ENCODE assay signal across 17 cellular contexts in the genomic region with DNA sequence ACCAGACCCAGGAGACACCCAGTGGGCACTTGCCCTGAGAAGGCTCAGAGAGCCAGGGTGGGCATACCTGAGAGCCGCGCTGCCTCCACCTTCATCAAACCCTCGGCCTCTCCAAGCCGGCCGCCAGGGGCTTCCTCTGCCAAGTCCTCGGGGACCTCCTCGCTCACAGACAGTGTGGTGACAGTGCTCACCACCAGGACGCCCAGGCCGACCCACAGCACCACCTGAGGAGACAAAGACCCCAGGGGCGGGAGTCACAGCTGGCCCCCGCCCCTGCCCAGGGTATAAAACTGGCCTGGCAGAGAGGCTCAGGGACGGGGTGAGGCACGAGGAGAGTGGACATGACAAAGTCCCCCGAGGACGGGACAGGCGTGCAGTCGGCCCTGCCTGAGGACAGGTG. TPM values are rescaled to one million over a fixed set of nuclear protein-coding genes. Genes with fewer than 3 reads are reported as not detected.
A peak's percentile ranks its signal among the peaks of the same experiment; 100 is the strongest.
DNase-seq lines count a peak whose midpoint lies in the region; ATAC-seq and TF ChIP-seq lines count a peak whose summit lies in the region.
"Had no signal": no experiment of that assay in that cellular context is flagged by ENCODE, and none has a peak within 500 bp of the region (broad histone marks: within the 10 kb centered on the region; RNA-seq: fewer than 3 reads in every experiment).

No MANE protein-coding gene starts in this region.

- peaks cover 76% of the 10 kb centered on the region for H3K4me1 ChIP-seq in BLaER1
- peaks cover 24 to 76% (median 69%) of the 10 kb centered on the region in 10 experiments for H3K4me1 ChIP-seq in BLaER1 treated with 17β-estradiol and CSF1 and Interleukin-3, amounts not matched to agents 10 nM and 100 nM
- no peaks in the 10 kb centered on the region for H3K4me1 ChIP-seq in mesendoderm (ENCODE audit: control insufficient read depth, low read depth, low read length)
- H3K4me1 ChIP-seq: HAP-1 had no signal

- no peak overlapping the region for H4K5ac ChIP-seq in mesendoderm (ENCODE audit: low read length)

- no peak overlapping the region for H3K9ac ChIP-seq in BLaER1
- H3K9ac ChIP-seq in BLaER1 treated with 17β-estradiol and CSF1 and Interleukin-3, amounts not matched to agents 10 nM and 100 nM, result peak overlapping the region in 5 of 11 experiments; percentile 7 to 39 (median 16); a peak in 3 of 22 replicates
- no peak overlapping the region for H3K9ac ChIP-seq in mesendoderm (ENCODE audit: low read length)

- H3K27me3 ChIP-seq in BLaER1 (no peaks in the 10 kb centered on the region), mesendoderm (ENCODE audit: insufficient read depth, low read length, poor library complexity) (no peaks in the 10 kb centered on the region)
- H3K27me3 ChIP-seq in BLaER1 treated with 17β-estradiol and CSF1 and Interleukin-3, amounts not matched to agents 10 nM and 100 nM, result peaks cover 0 to 8% (median 0%) of the 10 kb centered on the region in 11 experiments; a peak in 1 of 22 replicates

- H2BK120ac ChIP-seq in mesendoderm (ENCODE audit: low read depth, low read length), result no peak overlapping the region

- H3K56ac ChIP-seq in mesendoderm (ENCODE audit: low read length), result no peak overlapping the region

- no CpG with 5 or more reads among the region's 17 CpGs for WGBS in mesendoderm (ENCODE audit: extremely low coverage, insufficient coverage, low lambda C conversion rate)

- no peak overlapping the region for H3K18ac ChIP-seq in mesendoderm (ENCODE audit: low read length)

- no peaks in the 10 kb centered on the region for H3K79me2 ChIP-seq in mesendoderm (ENCODE audit: control insufficient read depth, insufficient read depth, low read length)

- peaks cover 97% of the 10 kb centered on the region for H4K20me1 ChIP-seq in BLaER1
- peaks cover 69 to 98% (median 88%) of the 10 kb centered on the region in 11 experiments for H4K20me1 ChIP-seq in BLaER1 treated with 17β-estradiol and CSF1 and Interleukin-3, amounts not matched to agents 10 nM and 100 nM

- ATAC-seq in GM21515 (IDR thresholded peaks at IDR 0.05; ENCODE audit: unreplicated experiment), result no peak
- ATAC-seq: GM12878 had no signal

- TF ChIP-seq CTCF in glutamatergic neuron (IDR thresholded peaks at IDR 0.05; ENCODE audit: partially characterized antibody, unreplicated experiment), result peak; percentile 17

- H3K9me3 ChIP-seq in BLaER1, result no peaks in the 10 kb centered on the region
- no peaks in the 10 kb centered on the region for H3K9me3 ChIP-seq in BLaER1 treated with 17β-estradiol and CSF1 and Interleukin-3, amounts not matched to agents 10 nM and 100 nM (replicated peaks in 1 of 11)
- H3K9me3 ChIP-seq: HAP-1 had no signal

- H3K4me1 Mint-ChIP-seq in glutamatergic neuron (ENCODE audit: low read depth, unreplicated experiment), result peaks cover 5% of the 10 kb centered on the region
- H3K4me1 Mint-ChIP-seq: CD8-positive, alpha-beta memory T cell had no signal

- H3K36me3 ChIP-seq in BLaER1 (peaks cover 76% of the 10 kb centered on the region), mesendoderm (ENCODE audit: control insufficient read depth, insufficient read depth, low read length) (peaks cover 1% of the 10 kb centered on the region)
- peaks cover 38 to 86% (median 75%) of the 10 kb centered on the region in 11 experiments for H3K36me3 ChIP-seq in BLaER1 treated with 17β-estradiol and CSF1 and Interleukin-3, amounts not matched to agents 10 nM and 100 nM

- no peaks in the 10 kb centered on the region for H3K79me1 ChIP-seq in mesendoderm (ENCODE audit: low read length)

- H3K27ac ChIP-seq in BLaER1 (peak overlapping the region; percentile 15; the same call in 1 of the 2 replicates), mesendoderm (ENCODE audit: low read depth, low read length) (no peak overlapping the region)
- no peak overlapping the region for H3K27ac ChIP-seq in BLaER1 treated with 17β-estradiol and CSF1 and Interleukin-3, amounts not matched to agents 10 nM and 100 nM

- no peak overlapping the region for H3K23ac ChIP-seq in mesendoderm (ENCODE audit: low read length)

- H3K27me3 Mint-ChIP-seq in glutamatergic neuron (ENCODE audit: unreplicated experiment), result peaks cover 3% of the 10 kb centered on the region
- H3K27me3 Mint-ChIP-seq: CD4-positive, alpha-beta T cell; CD8-positive, alpha-beta memory T cell had no signal

- peaks cover 9% of the 10 kb centered on the region for H3K9me3 Mint-ChIP-seq in glutamatergic neuron (ENCODE audit: unreplicated experiment)
- H3K9me3 Mint-ChIP-seq: CD4-positive, alpha-beta T cell; CD8-positive, alpha-beta memory T cell; HFFc6 had no signal

- no peak overlapping the region for H4K8ac ChIP-seq in mesendoderm (ENCODE audit: low read depth, low read length)

- no peak overlapping the region for H3K4me3 Mint-ChIP-seq in glutamatergic neuron (ENCODE audit: unreplicated experiment)
- H3K4me3 Mint-ChIP-seq: CD14-positive monocyte; CD4-positive, alpha-beta T cell; CD8-positive, alpha-beta memory T cell; HFFc6 had no signal

- H3K27ac Mint-ChIP-seq in glutamatergic neuron (ENCODE audit: unreplicated experiment), result no peak overlapping the region
- H3K27ac Mint-ChIP-seq: CD4-positive, alpha-beta T cell; CD8-positive, alpha-beta memory T cell; HFFc6 had no signal

- H3K36me3 Mint-ChIP-seq in glutamatergic neuron (ENCODE audit: unreplicated experiment), result no peaks in the 10 kb centered on the region

- no peak overlapping the region for H2BK5ac ChIP-seq in mesendoderm (ENCODE audit: low read length)

- H3K4ac ChIP-seq in mesendoderm (ENCODE audit: low read depth, low read length), result no peak overlapping the region

- no peak overlapping the region for H2AK5ac ChIP-seq in mesendoderm (ENCODE audit: low read length)

- DNase-seq in glutamatergic neuron (no peak), mesendoderm (no peak), foreskin melanocyte (no peak)
- DNase-seq: CD4-positive, alpha-beta T cell; CD8-positive, alpha-beta memory T cell; DMS 273 treated with DMSO at 0.1 percent for 48 hours; DMS79; EL; GDM1; GOT3; HFFc6 had no signal

- no peak overlapping the region for H3K4me3 ChIP-seq in BLaER1
- H3K4me3 ChIP-seq in BLaER1 treated with 17β-estradiol and CSF1 and Interleukin-3, amounts not matched to agents 10 nM and 100 nM, result no peak overlapping the region; a peak in 2 of 20 replicates
- no peak overlapping the region for H3K4me3 ChIP-seq in mesendoderm (ENCODE audit: low read length)
- H3K4me3 ChIP-seq: GM12878, HAP-1 had no signal

- H3K4me2 ChIP-seq in BLaER1, result peak overlapping the region; percentile 80
- H3K4me2 ChIP-seq in BLaER1 treated with 17β-estradiol and CSF1 and Interleukin-3, amounts not matched to agents 10 nM and 100 nM, result peak overlapping the region in 10 of 11 experiments; percentile 18 to 93 (median 86); a peak in 19 of 22 replicates
- no peak overlapping the region for H3K4me2 ChIP-seq in mesendoderm (ENCODE audit: low read length)

- no peak overlapping the region for H2BK15ac ChIP-seq in mesendoderm (replicated peaks; ENCODE audit: low read depth)

RNA-seq across cellular contexts. Expression of gene NDUFAF8, which starts 21.1 kb away (rescaled TPM):
- total RNA-seq in glutamatergic neuron (ENCODE audit: unreplicated experiment), result 31.5 TPM
- polyA plus RNA-seq in mesendoderm (2013, experiment 1 of 2), result 229 TPM
- 218 TPM for polyA plus RNA-seq in mesendoderm (2013, experiment 2 of 2)

RNA-seq across cellular contexts. Expression of gene TEPSIN, which starts 21.3 kb away (rescaled TPM):
- total RNA-seq in glutamatergic neuron (ENCODE audit: unreplicated experiment), result 85.7 TPM
- 13.5 TPM for polyA plus RNA-seq in mesendoderm (2013, experiment 1 of 2)
- 13.2 TPM for polyA plus RNA-seq in mesendoderm (2013, experiment 2 of 2)

RNA-seq across cellular contexts. Expression of gene SLC38A10, which starts 34.9 kb away (rescaled TPM):
- 92.4 TPM for total RNA-seq in glutamatergic neuron (ENCODE audit: unreplicated experiment)
- polyA plus RNA-seq in mesendoderm (2013, experiment 1 of 2), result 13.2 TPM
- 13.7 TPM for polyA plus RNA-seq in mesendoderm (2013, experiment 2 of 2)

RNA-seq across cellular contexts. Expression of gene CEP131, which starts 37.4 kb away (rescaled TPM):
- 35.1 TPM for total RNA-seq in glutamatergic neuron (ENCODE audit: unreplicated experiment)
- polyA plus RNA-seq in mesendoderm (2013, experiment 1 of 2), result 9.2 TPM
- polyA plus RNA-seq in mesendoderm (2013, experiment 2 of 2), result 9.0 TPM
